1 cellular context compared by ENCODE assay signal in the genomic region with DNA sequence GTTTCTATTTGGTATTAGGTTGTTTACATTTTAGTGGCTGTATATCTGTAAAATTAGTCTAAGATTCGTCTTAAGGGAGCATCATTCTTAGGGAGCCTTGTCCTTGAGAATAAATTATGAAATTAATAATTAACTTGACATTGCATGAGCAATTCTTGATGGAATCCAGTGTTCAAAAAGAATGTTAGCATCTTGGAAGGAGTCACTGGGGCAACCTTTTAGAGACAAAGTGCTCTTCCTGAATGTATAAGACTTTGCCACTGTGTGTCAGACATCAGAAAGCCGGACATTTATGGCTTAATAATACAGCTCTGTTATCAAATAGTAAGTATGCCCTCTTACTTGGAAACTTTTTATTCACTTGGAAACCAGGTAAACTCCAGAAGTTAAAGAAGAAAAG.
TF ChIP-seq lines count a peak whose summit lies in the region.

No MANE protein-coding gene starts in this region.

TF ChIP-seq in GM23338, 12 proteins besides CTCF, POLR2A, EP300 and RAD21:
- TF ChIP-seq, protein P1, sequence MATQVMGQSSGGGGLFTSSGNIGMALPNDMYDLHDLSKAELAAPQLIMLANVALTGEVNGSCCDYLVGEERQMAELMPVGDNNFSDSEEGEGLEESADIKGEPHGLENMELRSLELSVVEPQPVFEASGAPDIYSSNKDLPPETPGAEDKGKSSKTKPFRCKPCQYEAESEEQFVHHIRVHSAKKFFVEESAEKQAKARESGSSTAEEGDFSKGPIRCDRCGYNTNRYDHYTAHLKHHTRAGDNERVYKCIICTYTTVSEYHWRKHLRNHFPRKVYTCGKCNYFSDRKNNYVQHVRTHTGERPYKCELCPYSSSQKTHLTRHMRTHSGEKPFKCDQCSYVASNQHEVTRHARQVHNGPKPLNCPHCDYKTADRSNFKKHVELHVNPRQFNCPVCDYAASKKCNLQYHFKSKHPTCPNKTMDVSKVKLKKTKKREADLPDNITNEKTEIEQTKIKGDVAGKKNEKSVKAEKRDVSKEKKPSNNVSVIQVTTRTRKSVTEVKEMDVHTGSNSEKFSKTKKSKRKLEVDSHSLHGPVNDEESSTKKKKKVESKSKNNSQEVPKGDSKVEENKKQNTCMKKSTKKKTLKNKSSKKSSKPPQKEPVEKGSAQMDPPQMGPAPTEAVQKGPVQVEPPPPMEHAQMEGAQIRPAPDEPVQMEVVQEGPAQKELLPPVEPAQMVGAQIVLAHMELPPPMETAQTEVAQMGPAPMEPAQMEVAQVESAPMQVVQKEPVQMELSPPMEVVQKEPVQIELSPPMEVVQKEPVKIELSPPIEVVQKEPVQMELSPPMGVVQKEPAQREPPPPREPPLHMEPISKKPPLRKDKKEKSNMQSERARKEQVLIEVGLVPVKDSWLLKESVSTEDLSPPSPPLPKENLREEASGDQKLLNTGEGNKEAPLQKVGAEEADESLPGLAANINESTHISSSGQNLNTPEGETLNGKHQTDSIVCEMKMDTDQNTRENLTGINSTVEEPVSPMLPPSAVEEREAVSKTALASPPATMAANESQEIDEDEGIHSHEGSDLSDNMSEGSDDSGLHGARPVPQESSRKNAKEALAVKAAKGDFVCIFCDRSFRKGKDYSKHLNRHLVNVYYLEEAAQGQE (IDR thresholded peaks at IDR 0.05; ENCODE audit: unreplicated experiment), result no peak
- no peak for TF ChIP-seq CREB1 (CRISPR knock-in tag; IDR thresholded peaks at IDR 0.05; ENCODE audit: low read depth)
- TF ChIP-seq STAT1 (IDR thresholded peaks at IDR 0.05; ENCODE audit: unreplicated experiment), result no peak
